In the genomic region with DNA sequence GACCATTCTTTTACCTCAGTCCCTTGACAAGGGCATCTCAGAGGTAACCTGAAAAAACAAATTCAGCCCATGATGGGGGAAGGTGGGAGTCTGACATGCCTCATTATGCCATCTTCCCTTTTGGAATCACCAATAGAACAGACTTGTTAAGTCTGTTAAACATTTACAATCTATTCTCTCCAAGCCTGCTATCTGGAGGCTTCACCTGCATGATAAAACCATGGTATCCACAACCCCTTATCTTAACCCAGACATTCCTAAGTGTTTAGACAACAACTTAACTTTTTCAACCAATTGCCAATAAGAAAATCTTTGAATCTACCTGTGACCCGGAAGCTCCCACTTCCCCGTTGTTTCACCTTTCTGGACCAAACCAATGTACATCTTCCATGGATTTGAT, we compare ENCODE assay signal across 24 cellular contexts.
"Had no signal": no experiment of that assay in that cellular context is flagged by ENCODE, and none has a peak within 500 bp of the region (broad histone marks: within the 10 kb centered on the region; RNA-seq: fewer than 3 reads in every experiment).

No MANE protein-coding gene starts in this region.

- H3K9ac ChIP-seq: parathyroid adenoma had no signal

- H3K4me3 ChIP-seq: left lung, smooth muscle cell, thoracic aorta, tibial nerve, upper lobe of right lung, uterus had no signal

- ATAC-seq: effector memory CD8-positive, alpha-beta T cell; left cardiac atrium; left lung; naive thymus-derived CD8-positive, alpha-beta T cell; stimulated activated naive B cell treated with anti-CD40 and anti-IgM and Interleukin-4, amounts not matched to agents 10 μg/mL and 1 μg/mL and 100 μg/mL, for 72 hours; upper lobe of right lung had no signal

- H2AFZ ChIP-seq: parathyroid adenoma had no signal

- H3K9me3 Mint-ChIP-seq: effector memory CD8-positive, alpha-beta T cell; naive thymus-derived CD8-positive, alpha-beta T cell; stimulated activated naive B cell treated with anti-CD40 and anti-IgM and Interleukin-4, amounts not matched to agents 10 μg/mL and 1 μg/mL and 100 μg/mL, for 72 hours; stimulated activated naive CD8-positive, alpha-beta T cell treated with anti-CD3 and anti-CD28 coated beads, Interleukin-15, Interleukin-2, amounts not matched to agents 100 ng/mL and 50 ng/mL, for 24 hours had no signal

- H3K4me1 Mint-ChIP-seq: naive thymus-derived CD8-positive, alpha-beta T cell; neural crest cell had no signal

- H3K27me3 ChIP-seq: left lung, neutrophil, right lobe of liver, tibial nerve, upper lobe of right lung, uterus had no signal

- H3K79me2 ChIP-seq: parathyroid adenoma had no signal

- H3K4me2 ChIP-seq: smooth muscle cell had no signal

- H3K36me3 Mint-ChIP-seq: naive thymus-derived CD8-positive, alpha-beta T cell had no signal

- H3K4me1 ChIP-seq: left lung, parathyroid adenoma, tibial nerve, upper lobe of right lung, uterus had no signal

- H3K27me3 Mint-ChIP-seq: effector memory CD8-positive, alpha-beta T cell; naive thymus-derived CD8-positive, alpha-beta T cell; progenitor cell of endocrine pancreas; stimulated activated naive B cell treated with anti-CD40 and anti-IgM and Interleukin-4, amounts not matched to agents 10 μg/mL and 1 μg/mL and 100 μg/mL, for 72 hours; stimulated activated naive CD8-positive, alpha-beta T cell treated with anti-CD3 and anti-CD28 coated beads, Interleukin-15, Interleukin-2, amounts not matched to agents 100 ng/mL and 50 ng/mL, for 24 hours had no signal

- H3K27ac Mint-ChIP-seq: effector memory CD8-positive, alpha-beta T cell; progenitor cell of endocrine pancreas; stimulated activated naive B cell treated with anti-CD40 and anti-IgM and Interleukin-4, amounts not matched to agents 10 μg/mL and 1 μg/mL and 100 μg/mL, for 72 hours; stimulated activated naive CD8-positive, alpha-beta T cell treated with anti-CD3 and anti-CD28 coated beads, Interleukin-15, Interleukin-2, amounts not matched to agents 100 ng/mL and 50 ng/mL, for 24 hours had no signal

- FAIRE-seq: frontal cortex, kidney had no signal

- DNase-seq: cerebellar nuclear complex; cortex of kidney; effector memory CD8-positive, alpha-beta T cell; head of caudate nucleus; kidney; left cardiac atrium; left lung; naive thymus-derived CD8-positive, alpha-beta T cell; stimulated activated CD4-positive, alpha-beta T cell treated with anti-CD3 and anti-CD28 coated beads, Interleukin-12 subunit alpha, Interleukin-12 subunit beta, amount 100 ng/mL, for 4 hours; stimulated activated CD4-positive, alpha-beta T cell treated with anti-CD3 and anti-CD28 coated beads, Interleukin-1b, Interleukin-23, amount 100 ng/mL, for 48 hours; stimulated activated CD4-positive, alpha-beta T cell treated with anti-CD3 and anti-CD28 coated beads, Interleukin-4, amount 100 ng/mL, for 24 hours; stimulated activated naive B cell treated with anti-CD40 and anti-IgM and Interleukin-4, amounts not matched to agents 10 μg/mL and 1 μg/mL and 100 μg/mL, for 72 hours; upper lobe of right lung; uterus had no signal

- H3K27ac ChIP-seq: left lung, neutrophil, parathyroid adenoma, thoracic aorta, tibial nerve, upper lobe of right lung, uterus had no signal

- H3K36me3 ChIP-seq: left lung, neutrophil, right lobe of liver, thoracic aorta, tibial nerve, upper lobe of right lung, uterus had no signal

- H3K4me3 Mint-ChIP-seq: effector memory CD8-positive, alpha-beta T cell; naive thymus-derived CD8-positive, alpha-beta T cell; neural crest cell; stimulated activated naive B cell treated with anti-CD40 and anti-IgM and Interleukin-4, amounts not matched to agents 10 μg/mL and 1 μg/mL and 100 μg/mL, for 72 hours; stimulated activated naive CD8-positive, alpha-beta T cell treated with anti-CD3 and anti-CD28 coated beads, Interleukin-15, Interleukin-2, amounts not matched to agents 100 ng/mL and 50 ng/mL, for 24 hours had no signal

- H3K9me3 ChIP-seq: left lung, neutrophil, right lobe of liver, thoracic aorta, tibial nerve, upper lobe of right lung, uterus had no signal
